In the genomic region with DNA sequence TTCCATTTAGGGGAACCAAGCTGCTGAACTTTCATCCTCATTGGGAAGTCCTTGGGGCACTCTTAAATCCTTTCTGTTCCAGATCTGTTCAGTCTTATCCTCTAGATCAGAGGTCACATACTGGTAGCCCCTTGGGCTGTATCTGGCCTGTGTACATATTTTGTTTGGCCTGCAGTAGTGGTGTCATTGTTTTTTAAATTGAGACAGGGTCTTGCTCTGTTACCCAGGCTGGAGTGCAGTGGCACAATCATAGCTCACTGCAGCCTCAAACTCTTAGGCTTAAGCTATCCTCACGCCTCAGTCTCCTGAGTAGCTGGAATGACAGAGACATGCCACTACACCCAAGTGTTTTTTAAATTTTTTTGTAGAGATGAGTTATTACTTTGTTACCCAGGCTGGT, we compare ENCODE assay signal across 20 cellular contexts. TPM values are rescaled to one million over a fixed set of nuclear protein-coding genes. Genes with fewer than 3 reads are reported as not detected.
DNase-seq lines count a peak whose midpoint lies in the region; ATAC-seq and TF ChIP-seq lines count a peak whose summit lies in the region.
"Had no signal": no experiment of that assay in that cellular context is flagged by ENCODE, and none has a peak within 500 bp of the region (broad histone marks: within the 10 kb centered on the region; RNA-seq: fewer than 3 reads in every experiment).

No MANE protein-coding gene starts in this region.

- peaks cover 9% of the 10 kb centered on the region for H3K36me3 Mint-ChIP-seq in activated naive CD4-positive, alpha-beta T cell treated with anti-CD3 and anti-CD28 coated beads, Interleukin-2, amount 50 U/mL, for 24 hours
- peaks cover 5% of the 10 kb centered on the region; the same call in 1 of the 3 replicates for H3K36me3 Mint-ChIP-seq in GM23338 (ENCODE audit: low read depth)
- peaks cover 16% of the 10 kb centered on the region for H3K36me3 Mint-ChIP-seq in central memory CD8-positive, alpha-beta T cell (ENCODE audit: insufficient read depth)
- peaks cover 11% of the 10 kb centered on the region for H3K36me3 Mint-ChIP-seq in stimulated activated memory B cell treated with anti-CD40 and anti-IgM and Interleukin-4, amounts not matched to agents 10 μg/mL and 1 μg/mL and 100 μg/mL, for 72 hours

- H4K20me1 ChIP-seq in GM23338 (replicated peaks; ENCODE audit: insufficient read depth) = peaks cover 35% of the 10 kb centered on the region; the same call in 1 of the 2 replicates

- H3K4me3 ChIP-seq in GM23338 = no peak overlapping the region
- H3K4me3 ChIP-seq: pancreas, SJSA1 had no signal

- no peaks in the 10 kb centered on the region for H3K36me3 ChIP-seq in GM23338 (ENCODE audit: insufficient read depth)
- H3K36me3 ChIP-seq: pancreas had no signal

- H3K9me2 ChIP-seq in GM23338 (ENCODE audit: insufficient read depth) = no peaks in the 10 kb centered on the region

- H3F3A ChIP-seq in GM23338 (replicated peaks; ENCODE audit: low read depth) = 0 out of 2 replicates have a peak, but pooled peaks cover 11% of the 10 kb centered on the region

- H3K27ac ChIP-seq in GM23338 (ENCODE audit: low read depth) = peak overlapping the region; percentile 26; the same call in 1 of the 2 replicates
- H3K27ac ChIP-seq: SJSA1 had no signal

- no peak overlapping the region for H3K27ac Mint-ChIP-seq in activated naive CD4-positive, alpha-beta T cell treated with anti-CD3 and anti-CD28 coated beads, Interleukin-2, amount 50 U/mL, for 24 hours
- H3K27ac Mint-ChIP-seq in GM23338 = peak overlapping the region; percentile 53; the same call in 1 of the 2 replicates
- H3K27ac Mint-ChIP-seq in central memory CD8-positive, alpha-beta T cell (ENCODE audit: low read depth) = peak overlapping the region; percentile 82
- H3K27ac Mint-ChIP-seq in stimulated activated memory B cell treated with anti-CD40 and anti-IgM and Interleukin-4, amounts not matched to agents 10 μg/mL and 1 μg/mL and 100 μg/mL, for 72 hours = peak overlapping the region; percentile 43

- H3K4me2 ChIP-seq in GM23338 = peak overlapping the region; percentile 18; the same call in 1 of the 2 replicates

- H3K4me3 Mint-ChIP-seq in activated naive CD4-positive, alpha-beta T cell treated with anti-CD3 and anti-CD28 coated beads, Interleukin-2, amount 50 U/mL, for 24 hours = peak overlapping the region; percentile 43
- H3K4me3 Mint-ChIP-seq in GM23338 = no peak overlapping the region
- peak overlapping the region; percentile 59 for H3K4me3 Mint-ChIP-seq in central memory CD8-positive, alpha-beta T cell
- no peak overlapping the region for H3K4me3 Mint-ChIP-seq in stimulated activated memory B cell treated with anti-CD40 and anti-IgM and Interleukin-4, amounts not matched to agents 10 μg/mL and 1 μg/mL and 100 μg/mL, for 72 hours

- ATAC-seq in GM23338 (no peak), GM19467 (IDR thresholded peaks at IDR 0.05; ENCODE audit: unreplicated experiment) (no peak), left cardiac atrium (no peak)
- ATAC-seq in central memory CD8-positive, alpha-beta T cell (replicated peaks; ENCODE audit: extremely low read depth, poor library complexity, severe bottlenecking) = no peak
- no peak for ATAC-seq in stimulated activated memory B cell treated with anti-CD40 and anti-IgM and Interleukin-4, amounts not matched to agents 10 μg/mL and 1 μg/mL and 100 μg/mL, for 72 hours
- ATAC-seq: HCT116, pancreas, sciatic nerve had no signal

- H2AFZ ChIP-seq in GM23338 = no peak overlapping the region

- intact Hi-C loops in left cardiac atrium (cut with DNase I) = no loop called here

- peaks cover 92% of the 10 kb centered on the region for H3K4me1 Mint-ChIP-seq in activated naive CD4-positive, alpha-beta T cell treated with anti-CD3 and anti-CD28 coated beads, Interleukin-2, amount 50 U/mL, for 24 hours
- peaks cover 66% of the 10 kb centered on the region for H3K4me1 Mint-ChIP-seq in GM23338
- H3K4me1 Mint-ChIP-seq in central memory CD8-positive, alpha-beta T cell = peaks cover 89% of the 10 kb centered on the region
- peaks cover 81% of the 10 kb centered on the region for H3K4me1 Mint-ChIP-seq in stimulated activated memory B cell treated with anti-CD40 and anti-IgM and Interleukin-4, amounts not matched to agents 10 μg/mL and 1 μg/mL and 100 μg/mL, for 72 hours

- no peaks in the 10 kb centered on the region for H3K27me3 Mint-ChIP-seq in activated naive CD4-positive, alpha-beta T cell treated with anti-CD3 and anti-CD28 coated beads, Interleukin-2, amount 50 U/mL, for 24 hours
- H3K27me3 Mint-ChIP-seq in GM23338 (ENCODE audit: insufficient read depth, low read depth, poor library complexity) = peaks cover 3% of the 10 kb centered on the region
- H3K27me3 Mint-ChIP-seq in central memory CD8-positive, alpha-beta T cell = no peaks in the 10 kb centered on the region
- no peaks in the 10 kb centered on the region for H3K27me3 Mint-ChIP-seq in stimulated activated memory B cell treated with anti-CD40 and anti-IgM and Interleukin-4, amounts not matched to agents 10 μg/mL and 1 μg/mL and 100 μg/mL, for 72 hours
- H3K27me3 Mint-ChIP-seq: IgD-negative memory B cell had no signal

- peaks cover 90% of the 10 kb centered on the region for H3K79me2 ChIP-seq in GM23338 (replicated peaks; ENCODE audit: insufficient read depth)

- peaks cover 64% of the 10 kb centered on the region for H3K4me1 ChIP-seq in GM23338 (ENCODE audit: insufficient read depth)

- no peak for DNase-seq in activated naive CD4-positive, alpha-beta T cell (lab: John Stamatoyannopoulos, UW)
- DNase-seq in GM23338 (ENCODE audit: low spot score) = no peak
- no peak for DNase-seq in central memory CD8-positive, alpha-beta T cell (ENCODE audit: low spot score in 2 of 2)
- DNase-seq in left cardiac atrium = no peak
- DNase-seq: activated CD4-positive, CD25-positive, alpha-beta regulatory T cell; activated effector memory CD4-positive, alpha-beta T cell treated with Interleukin-2 at 50 U/mL for 16 hours; anterior cingulate cortex; dermis blood vessel endothelial cell; mesendoderm; NCI-H1417 treated with DMSO at 0.1 percent for 48 hours; NCI-H2107; NCI-H510A treated with DMSO at 0.1 percent for 48 hours; pancreas had no signal

- H3K9me3 Mint-ChIP-seq in activated naive CD4-positive, alpha-beta T cell treated with anti-CD3 and anti-CD28 coated beads, Interleukin-2, amount 50 U/mL, for 24 hours = no peaks in the 10 kb centered on the region
- no peaks in the 10 kb centered on the region; the same call in 2 of the 3 replicates for H3K9me3 Mint-ChIP-seq in GM23338
- no peaks in the 10 kb centered on the region for H3K9me3 Mint-ChIP-seq in central memory CD8-positive, alpha-beta T cell
- no peaks in the 10 kb centered on the region for H3K9me3 Mint-ChIP-seq in stimulated activated memory B cell treated with anti-CD40 and anti-IgM and Interleukin-4, amounts not matched to agents 10 μg/mL and 1 μg/mL and 100 μg/mL, for 72 hours
- H3K9me3 Mint-ChIP-seq: IgD-negative memory B cell had no signal

- H3K27me3 ChIP-seq in GM23338 (ENCODE audit: insufficient read depth) = no peaks in the 10 kb centered on the region
- H3K27me3 ChIP-seq: pancreas, SJSA1 had no signal

- no peak for TF ChIP-seq CTCF in GM23338 (conservative IDR thresholded peaks at IDR 0.05; ENCODE audit: low read depth in 2 of 2)

TF ChIP-seq in GM23338, 12 proteins besides CTCF, POLR2A, EP300 and RAD21 (continues in another document):
- TF ChIP-seq NANOG (IDR thresholded peaks at IDR 0.05; ENCODE audit: borderline replicate concordance) (no peak), POLR2AphosphoS5 (IDR thresholded peaks at IDR 0.05; ENCODE audit: low read depth) (no peak)

RNA-seq across cellular contexts. Expression of a gene that starts 14.8 kb away (rescaled TPM):
- total RNA-seq in GM23338 (2014; rRNA removed; shearing (Covaris generic)) = 161 and 167 TPM in 2 replicates
- 137 and 144 TPM in 2 replicates for polyA plus RNA-seq in GM23338 (2016; fragmentation: Nextera tagmentation; extraction: Ambion mirVana)
- total RNA-seq in left cardiac atrium = 100 to 1,000 TPM in 1 of 2 donors, 10 to 100 TPM in 1; 97.3 to 102 TPM

Comparison
In these comparisons a context has a peak if more than half of its experiments do, and no peak if none do; other contexts are left out.
1. H3K4me3 Mint-ChIP-seq: peak in activated naive CD4-positive, alpha-beta T cell treated with anti-CD3 and anti-CD28 coated beads, Interleukin-2, amount 50 U/mL, for 24 hours (single experiment) and central memory CD8-positive, alpha-beta T cell (single experiment); none in GM23338 (single experiment) and stimulated activated memory B cell treated with anti-CD40 and anti-IgM and Interleukin-4, amounts not matched to agents 10 μg/mL and 1 μg/mL and 100 μg/mL, for 72 hours (single experiment).